29 cellular contexts compared by ENCODE assay signal in the genomic region with DNA sequence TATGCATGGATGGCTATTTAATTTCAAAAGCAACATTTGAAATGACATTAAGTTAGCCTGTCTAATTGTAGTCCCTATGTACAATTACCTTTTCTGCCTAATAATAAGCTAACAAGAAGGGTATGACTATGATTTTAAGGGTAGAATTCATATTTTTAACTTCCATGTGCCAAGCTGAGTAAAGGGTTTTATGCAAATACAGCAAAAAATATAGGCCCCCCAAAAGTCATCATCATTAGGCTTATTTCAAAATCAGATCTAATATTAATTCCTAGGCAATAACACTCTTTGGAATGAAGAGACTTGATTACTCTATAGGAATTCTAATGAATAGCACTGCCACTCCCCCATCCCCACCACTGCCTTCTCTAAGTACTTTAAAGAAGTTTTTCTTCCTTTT.
"Had no signal": no experiment of that assay in that cellular context is flagged by ENCODE, and none has a peak within 500 bp of the region (broad histone marks: within the 10 kb centered on the region; RNA-seq: fewer than 3 reads in every experiment).

No MANE protein-coding gene starts in this region.

- H3K36me3 ChIP-seq: stomach, suprapubic skin, thoracic aorta, thyroid gland, tibial artery, tibial nerve, transverse colon, upper lobe of left lung, upper lobe of right lung, uterus, vagina had no signal

- ATAC-seq: stimulated activated effector memory CD8-positive, alpha-beta T cell treated with anti-CD3 and anti-CD28 coated beads, Interleukin-12 subunit alpha, Interleukin-12 subunit beta, amount 100 ng/mL, for 72 hours; stimulated activated memory B cell treated with anti-CD40 and anti-IgM and Interleukin-4, amounts not matched to agents 10 μg/mL and 1 μg/mL and 100 μg/mL, for 72 hours; stimulated activated naive B cell treated with anti-CD40 and anti-IgM and Interleukin-4, amounts not matched to agents 10 μg/mL and 1 μg/mL and 100 μg/mL, for 72 hours; stimulated activated naive CD8-positive, alpha-beta T cell treated with anti-CD3 and anti-CD28 coated beads, Interleukin-15, amount 100 ng/mL, for 72 hours; stimulated activated naive CD8-positive, alpha-beta T cell treated with anti-CD3 and anti-CD28 coated beads, Interleukin-15, Interleukin-2, amounts not matched to agents 100 U/mL and 50 U/mL, for 24 hours; upper lobe of right lung had no signal

- H3K27ac ChIP-seq: stomach, suprapubic skin, testis, thoracic aorta, thyroid gland, tibial artery, tibial nerve, transverse colon, upper lobe of left lung, upper lobe of right lung, uterus, vagina had no signal

- DNase-seq: stimulated activated CD4-positive, alpha-beta T cell treated with anti-CD3 and anti-CD28 coated beads, Interleukin-2, amount 100 ng/mL, for 48 hours; stimulated activated CD4-positive, alpha-beta T cell treated with anti-CD3 and anti-CD28 coated beads, Interleukin-4, amount 100 ng/mL, for 1 hour; stimulated activated CD4-positive, alpha-beta T cell treated with anti-CD3 and anti-CD28 coated beads, Interleukin-4, amount 100 ng/mL, for 24 hours; stimulated activated CD4-positive, alpha-beta T cell treated with anti-CD3 and anti-CD28 coated beads, Interleukin-4, amount 100 ng/mL, for 4 hours; stimulated activated CD8-positive, alpha-beta memory T cell treated with anti-CD3 and anti-CD28 coated beads, Interleukin-4, amount 100 ng/mL, for 48 hours; stimulated activated naive B cell treated with anti-CD40 and anti-IgM and Interleukin-4, amounts not matched to agents 10 μg/mL and 1 μg/mL and 100 μg/mL, for 72 hours; stimulated activated naive CD4-positive, alpha-beta T cell; stimulated activated naive CD4-positive, alpha-beta T cell treated with Interleukin-2 at 50 U/mL for 16 hours; stimulated activated naive CD8-positive, alpha-beta T cell treated with anti-CD3 and anti-CD28 coated beads, Interleukin-15, amount 100 ng/mL, for 72 hours; stimulated activated naive CD8-positive, alpha-beta T cell treated with anti-CD3 and anti-CD28 coated beads, Interleukin-15, Interleukin-2, amounts not matched to agents 100 U/mL and 50 U/mL, for 24 hours; stomach; substantia nigra; testis; thyroid gland; tibial artery; transverse colon; trophoblast cell; upper lobe of left lung; upper lobe of right lung; uterus had no signal

- H3K4me1 Mint-ChIP-seq: stimulated activated effector memory CD8-positive, alpha-beta T cell treated with anti-CD3 and anti-CD28 coated beads, Interleukin-12 subunit alpha, Interleukin-12 subunit beta, amount 100 ng/mL, for 72 hours; stimulated activated memory B cell treated with anti-CD40 and anti-IgM and Interleukin-4, amounts not matched to agents 10 μg/mL and 1 μg/mL and 100 μg/mL, for 72 hours; stimulated activated naive B cell treated with anti-CD40 and anti-IgM and Interleukin-4, amounts not matched to agents 10 μg/mL and 1 μg/mL and 100 μg/mL, for 72 hours; stimulated activated naive CD8-positive, alpha-beta T cell treated with anti-CD3 and anti-CD28 coated beads, Interleukin-15, amount 100 ng/mL, for 72 hours had no signal

- H3K9me3 Mint-ChIP-seq: stimulated activated effector memory CD8-positive, alpha-beta T cell treated with anti-CD3 and anti-CD28 coated beads, Interleukin-12 subunit alpha, Interleukin-12 subunit beta, amount 100 ng/mL, for 72 hours; stimulated activated memory B cell treated with anti-CD40 and anti-IgM and Interleukin-4, amounts not matched to agents 10 μg/mL and 1 μg/mL and 100 μg/mL, for 72 hours; stimulated activated naive B cell treated with anti-CD40 and anti-IgM and Interleukin-4, amounts not matched to agents 10 μg/mL and 1 μg/mL and 100 μg/mL, for 72 hours; stimulated activated naive CD8-positive, alpha-beta T cell treated with anti-CD3 and anti-CD28 coated beads, Interleukin-15, amount 100 ng/mL, for 72 hours; stimulated activated naive CD8-positive, alpha-beta T cell treated with anti-CD3 and anti-CD28 coated beads, Interleukin-15, Interleukin-2, amounts not matched to agents 100 ng/mL and 50 ng/mL, for 24 hours; type B pancreatic cell had no signal

- H3K4me3 Mint-ChIP-seq: stimulated activated effector memory CD8-positive, alpha-beta T cell treated with anti-CD3 and anti-CD28 coated beads, Interleukin-12 subunit alpha, Interleukin-12 subunit beta, amount 100 ng/mL, for 72 hours; stimulated activated memory B cell treated with anti-CD40 and anti-IgM and Interleukin-4, amounts not matched to agents 10 μg/mL and 1 μg/mL and 100 μg/mL, for 72 hours; stimulated activated naive B cell treated with anti-CD40 and anti-IgM and Interleukin-4, amounts not matched to agents 10 μg/mL and 1 μg/mL and 100 μg/mL, for 72 hours; stimulated activated naive CD8-positive, alpha-beta T cell treated with anti-CD3 and anti-CD28 coated beads, Interleukin-15, amount 100 ng/mL, for 72 hours; stimulated activated naive CD8-positive, alpha-beta T cell treated with anti-CD3 and anti-CD28 coated beads, Interleukin-15, Interleukin-2, amounts not matched to agents 100 ng/mL and 50 ng/mL, for 24 hours; type B pancreatic cell had no signal

- H3K4me1 ChIP-seq: stomach, suprapubic skin, thyroid gland, tibial artery, transverse colon, upper lobe of left lung, upper lobe of right lung, uterus, vagina had no signal

- H3K27me3 ChIP-seq: stomach, suprapubic skin, testis, thyroid gland, tibial artery, tibial nerve, upper lobe of left lung, uterus, vagina had no signal

- H3K4me3 ChIP-seq: stomach, suprapubic skin, testis, thoracic aorta, thyroid gland, tibial artery, tibial nerve, transverse colon, upper lobe of left lung, upper lobe of right lung, uterus, vagina had no signal

- FAIRE-seq: urothelium cell line had no signal

- H3K36me3 Mint-ChIP-seq: stimulated activated effector memory CD8-positive, alpha-beta T cell treated with anti-CD3 and anti-CD28 coated beads, Interleukin-12 subunit alpha, Interleukin-12 subunit beta, amount 100 ng/mL, for 72 hours; stimulated activated memory B cell treated with anti-CD40 and anti-IgM and Interleukin-4, amounts not matched to agents 10 μg/mL and 1 μg/mL and 100 μg/mL, for 72 hours; stimulated activated naive B cell treated with anti-CD40 and anti-IgM and Interleukin-4, amounts not matched to agents 10 μg/mL and 1 μg/mL and 100 μg/mL, for 72 hours; type B pancreatic cell had no signal

- H3K9me3 ChIP-seq: stomach, suprapubic skin, testis, thoracic aorta, thyroid gland, tibial artery, tibial nerve, transverse colon, upper lobe of left lung, upper lobe of right lung, uterus, vagina had no signal

- H3K27ac Mint-ChIP-seq: stimulated activated effector memory CD8-positive, alpha-beta T cell treated with anti-CD3 and anti-CD28 coated beads, Interleukin-12 subunit alpha, Interleukin-12 subunit beta, amount 100 ng/mL, for 72 hours; stimulated activated memory B cell treated with anti-CD40 and anti-IgM and Interleukin-4, amounts not matched to agents 10 μg/mL and 1 μg/mL and 100 μg/mL, for 72 hours; stimulated activated naive B cell treated with anti-CD40 and anti-IgM and Interleukin-4, amounts not matched to agents 10 μg/mL and 1 μg/mL and 100 μg/mL, for 72 hours; stimulated activated naive CD8-positive, alpha-beta T cell treated with anti-CD3 and anti-CD28 coated beads, Interleukin-15, amount 100 ng/mL, for 72 hours; stimulated activated naive CD8-positive, alpha-beta T cell treated with anti-CD3 and anti-CD28 coated beads, Interleukin-15, Interleukin-2, amounts not matched to agents 100 ng/mL and 50 ng/mL, for 24 hours; type B pancreatic cell had no signal
